1 cellular context compared by ENCODE assay signal in genomic region chr12:69024907-69025306, GRCh38.
TF ChIP-seq lines count a peak whose summit lies in the region.

No MANE protein-coding gene starts in this region.

TF ChIP-seq in SK-N-SH, 30 proteins besides CTCF, POLR2A, EP300 and RAD21 (continued from another document):
- TF ChIP-seq REST (IDR thresholded peaks at IDR 0.05; ENCODE audit: low read depth, low read length): no peak
- TF ChIP-seq USF2 (IDR thresholded peaks at IDR 0.05; ENCODE audit: borderline replicate concordance, low read depth, low read length): no peak
- no peak for TF ChIP-seq TAF1 (IDR thresholded peaks at IDR 0.05; ENCODE audit: borderline replicate concordance, low read depth, low read length)
- no peak for TF ChIP-seq IRF3 (IDR thresholded peaks at IDR 0.05; ENCODE audit: low read depth, low read length)
- peak; percentile 44; the same call in 1 of the 2 replicates for TF ChIP-seq FOSL2 (IDR thresholded peaks at IDR 0.05; ENCODE audit: borderline replicate concordance, low read depth)
- TF ChIP-seq EZH2phosphoT487 (IDR thresholded peaks at IDR 0.05; ENCODE audit: borderline replicate concordance, low read depth): no peak
- TF ChIP-seq RFX5 (IDR thresholded peaks at IDR 0.05; ENCODE audit: low read length): no peak
- TF ChIP-seq ELF1 (IDR thresholded peaks at IDR 0.05): no peak
- peak; percentile 11; the same call in 1 of the 2 replicates for TF ChIP-seq PBX3 (IDR thresholded peaks at IDR 0.05)
TF ChIP-seq in SK-N-SH: peak in this region for 5.
